ENCODE assay signal across 21 cellular contexts in genomic region chr21:44722701-44723100, GRCh38. TPM values are rescaled to one million over a fixed set of nuclear protein-coding genes. Genes with fewer than 3 reads are reported as not detected.
DNase-seq lines count a peak whose midpoint lies in the region; ATAC-seq and FAIRE-seq lines count a peak whose summit lies in the region.
"Had no signal": no experiment of that assay in that cellular context is flagged by ENCODE, and none has a peak within 500 bp of the region (broad histone marks: within the 10 kb centered on the region; RNA-seq: fewer than 3 reads in every experiment).

No MANE protein-coding gene starts in this region.

- H3K4me1 ChIP-seq in CD4-positive, alpha-beta memory T cell (ENCODE audit: insufficient read depth, low read length) = peaks cover 15% of the 10 kb centered on the region
- peaks cover 28% of the 10 kb centered on the region for H3K4me1 ChIP-seq in HUES48 (ENCODE audit: control insufficient read depth, insufficient read depth, low read length)

- DNase-seq in CD4-positive, alpha-beta memory T cell = no peak
- DNase-seq in natural killer cell treated with Interleukin-12 subunit alpha and Interleukin-12 subunit beta and Interleukin-15 and Interleukin-18, amount 100 ng/mL, for 72 hours (ENCODE audit: low spot score) = peak; percentile 25
- DNase-seq in ureter (ENCODE audit: low spot score) (no peak), RCC 7860 (ENCODE audit: low spot score) (no peak), amniotic stem cell (lab: John Stamatoyannopoulos, UW) (no peak)
- DNase-seq: activated CD4-positive, alpha-beta T cell treated with anti-CD3 and anti-CD28 coated beads, Interleukin-2, amount 50 U/mL, for 48 hours; left ventricle myocardium superior; NCI-H1694; posterior cingulate gyrus; stimulated activated CD4-positive, alpha-beta T cell treated with anti-CD3 and anti-CD28 coated beads, Interleukin-4, amount 100 ng/mL, for 1 hour; T-helper 1 cell had no signal

- H3K4me3 ChIP-seq in CD4-positive, alpha-beta memory T cell (ENCODE audit: low read length in 2 of 2) = no peak overlapping the region
- H3K4me3 ChIP-seq in HUES48 (ENCODE audit: low read depth, low read length) = no peak overlapping the region
- H3K4me3 ChIP-seq: skin epidermis had no signal

- CTCF ChIA-PET in CD4-positive, alpha-beta memory T cell (lab: Charles Lee; ENCODE audit: partially characterized antibody) = interaction anchor here (1.2 to 1.9 kb wide), 2 partner anchors 20 to 212 kb away, joined by 4 to 8 read pairs; no protein-coding TSS in a partner anchor

- H3K36me3 ChIP-seq in CD4-positive, alpha-beta memory T cell (ENCODE audit: insufficient read depth, low read length) = no peaks in the 10 kb centered on the region
- H3K36me3 ChIP-seq in HUES48 (ENCODE audit: control insufficient read depth, insufficient read depth, low read length) = no peaks in the 10 kb centered on the region

- H3K9me3 Mint-ChIP-seq in CD4-positive, alpha-beta memory T cell = peaks cover 0 to 4% (median 0%) of the 10 kb centered on the region in 8 donors
- no peaks in the 10 kb centered on the region for H3K9me3 Mint-ChIP-seq in activated T-helper 17 cell treated with anti-CD3 and anti-CD28 coated beads, Interleukin-2, amount 50 U/mL, for 72 hours
- no peaks in the 10 kb centered on the region for H3K9me3 Mint-ChIP-seq in natural killer cell treated with Interleukin-12 subunit alpha and Interleukin-12 subunit beta and Interleukin-15 and Interleukin-18, amount 100 ng/mL, for 72 hours
- H3K9me3 Mint-ChIP-seq: activated naive CD8-positive, alpha-beta T cell treated with anti-CD3 and anti-CD28 coated beads, Interleukin-2, amount 50 U/mL, for 24 hours had no signal

- H3K4me1 Mint-ChIP-seq in CD4-positive, alpha-beta memory T cell = peaks cover 5 to 15% (median 9%) of the 10 kb centered on the region in 4 donors
- H3K4me1 Mint-ChIP-seq in activated T-helper 17 cell treated with anti-CD3 and anti-CD28 coated beads, Interleukin-2, amount 50 U/mL, for 72 hours = peaks cover 9% of the 10 kb centered on the region
- H3K4me1 Mint-ChIP-seq in natural killer cell treated with Interleukin-12 subunit alpha and Interleukin-12 subunit beta and Interleukin-15 and Interleukin-18, amount 100 ng/mL, for 72 hours (ENCODE audit: low read depth in 2 of 2) = peaks cover 7 to 9% of the 10 kb centered on the region in 2 donors

- POLR2A ChIA-PET in CD4-positive, alpha-beta memory T cell (lab: Charles Lee; ENCODE audit: partially characterized antibody) = interaction anchor here (1.3 to 2.0 kb wide), 3 partner anchors 65 to 175 kb away, joined by 4 to 5 read pairs (median 5); partner anchors contain the start of gene KRTAP12-3

- no peaks in the 10 kb centered on the region for H3K36me3 Mint-ChIP-seq in CD4-positive, alpha-beta memory T cell
- H3K36me3 Mint-ChIP-seq in activated T-helper 17 cell treated with anti-CD3 and anti-CD28 coated beads, Interleukin-2, amount 50 U/mL, for 72 hours (ENCODE audit: low read depth) = no peaks in the 10 kb centered on the region
- no peaks in the 10 kb centered on the region for H3K36me3 Mint-ChIP-seq in natural killer cell treated with Interleukin-12 subunit alpha and Interleukin-12 subunit beta and Interleukin-15 and Interleukin-18, amount 100 ng/mL, for 72 hours

- no peak overlapping the region for H3K9ac ChIP-seq in HUES48 (ENCODE audit: low read depth, low read length)

- no peaks in the 10 kb centered on the region for H3K9me3 ChIP-seq in CD4-positive, alpha-beta memory T cell (ENCODE audit: control insufficient read depth in 1 of 2, low read length in 2 of 2)
- H3K9me3 ChIP-seq in HUES48 (ENCODE audit: control insufficient read depth, insufficient read depth, low read length) = no peaks in the 10 kb centered on the region

- no peak for ATAC-seq in activated T-helper 17 cell treated with anti-CD3 and anti-CD28 coated beads, Interleukin-2, amount 50 U/mL, for 72 hours (replicated peaks)
- no peak for ATAC-seq in natural killer cell treated with Interleukin-12 subunit alpha and Interleukin-12 subunit beta and Interleukin-15 and Interleukin-18, amount 100 ng/mL, for 72 hours
- no peak for ATAC-seq in GM21619 (IDR thresholded peaks at IDR 0.05; ENCODE audit: unreplicated experiment)
- ATAC-seq: left ventricle myocardium superior had no signal

- peaks cover 25% of the 10 kb centered on the region for H3K27me3 ChIP-seq in CD4-positive, alpha-beta memory T cell (ENCODE audit: insufficient read depth, low read length)
- peaks cover 17% of the 10 kb centered on the region for H3K27me3 ChIP-seq in HUES48 (ENCODE audit: control insufficient read depth, insufficient read depth, low read length)

- H3K27me3 Mint-ChIP-seq in CD4-positive, alpha-beta memory T cell = peaks cover 39% of the 10 kb centered on the region in 2 donors
- H3K27me3 Mint-ChIP-seq in activated T-helper 17 cell treated with anti-CD3 and anti-CD28 coated beads, Interleukin-2, amount 50 U/mL, for 72 hours = peaks cover 31% of the 10 kb centered on the region
- H3K27me3 Mint-ChIP-seq in natural killer cell treated with Interleukin-12 subunit alpha and Interleukin-12 subunit beta and Interleukin-15 and Interleukin-18, amount 100 ng/mL, for 72 hours = peaks cover 42 to 53% of the 10 kb centered on the region in 2 donors

- intact Hi-C loops in CD4-positive, alpha-beta memory T cell (cut with micrococcal nuclease) = loop anchor here (1.0 kb wide), 1 partner anchor 11 kb away; the partner anchor contains the start of gene TSPEAR

- no peak overlapping the region for H3K27ac ChIP-seq in CD4-positive, alpha-beta memory T cell (ENCODE audit: low read depth, low read length)
- peak overlapping the region; percentile 20 for H3K27ac ChIP-seq in HUES48 (ENCODE audit: low read depth, low read length)

- H3K4me3 Mint-ChIP-seq in CD4-positive, alpha-beta memory T cell = peak overlapping the region in 6 of 8 donors; percentile 57 to 86 (median 74)
- H3K4me3 Mint-ChIP-seq in activated T-helper 17 cell treated with anti-CD3 and anti-CD28 coated beads, Interleukin-2, amount 50 U/mL, for 72 hours = peak overlapping the region; percentile 41
- H3K4me3 Mint-ChIP-seq in natural killer cell treated with Interleukin-12 subunit alpha and Interleukin-12 subunit beta and Interleukin-15 and Interleukin-18, amount 100 ng/mL, for 72 hours = no peak overlapping the region
- H3K4me3 Mint-ChIP-seq: activated naive CD8-positive, alpha-beta T cell treated with anti-CD3 and anti-CD28 coated beads, Interleukin-2, amount 50 U/mL, for 24 hours had no signal

- FAIRE-seq in RCC 7860 (lab: Jason Lieb, UNC) = no peak
- FAIRE-seq: frontal cortex, G401.6 had no signal

- no peak overlapping the region for H3K27ac Mint-ChIP-seq in CD4-positive, alpha-beta memory T cell
- no peak overlapping the region for H3K27ac Mint-ChIP-seq in activated T-helper 17 cell treated with anti-CD3 and anti-CD28 coated beads, Interleukin-2, amount 50 U/mL, for 72 hours
- H3K27ac Mint-ChIP-seq in natural killer cell treated with Interleukin-12 subunit alpha and Interleukin-12 subunit beta and Interleukin-15 and Interleukin-18, amount 100 ng/mL, for 72 hours = no peak overlapping the region
- H3K27ac Mint-ChIP-seq: activated naive CD8-positive, alpha-beta T cell treated with anti-CD3 and anti-CD28 coated beads, Interleukin-2, amount 50 U/mL, for 24 hours had no signal

RNA-seq across cellular contexts. Expression of gene TSPEAR, which starts 11.3 kb away (rescaled TPM):
- total RNA-seq in CD4-positive, alpha-beta memory T cell = not detected
- under 1 TPM in 1 of 2 donors, not detected in 1; 0.07 TPM for polyA plus RNA-seq in CD4-positive, alpha-beta memory T cell
- under 1 TPM in 1 of 2 donors, not detected in 1; 0.08 TPM for total RNA-seq in activated T-helper 17 cell treated with anti-CD3 and anti-CD28 coated beads, Interleukin-2, amount 50 U/mL, for 72 hours
- total RNA-seq in natural killer cell treated with Interleukin-12 subunit alpha and Interleukin-12 subunit beta and Interleukin-15 and Interleukin-18, amount 100 ng/mL, for 72 hours = not detected
- total RNA-seq in ureter = 0.10 TPM
- total RNA-seq: epithelial cell of proximal tubule, frontal cortex, HT1080 had no signal

RNA-seq across cellular contexts. Expression of gene KRTAP10-12, which starts 25.7 kb away (rescaled TPM):
- total RNA-seq in CD4-positive, alpha-beta memory T cell = not detected
- not detected for polyA plus RNA-seq in CD4-positive, alpha-beta memory T cell
- total RNA-seq in activated T-helper 17 cell treated with anti-CD3 and anti-CD28 coated beads, Interleukin-2, amount 50 U/mL, for 72 hours = not detected
- total RNA-seq in natural killer cell treated with Interleukin-12 subunit alpha and Interleukin-12 subunit beta and Interleukin-15 and Interleukin-18, amount 100 ng/mL, for 72 hours = not detected
- total RNA-seq in ureter = not detected
- total RNA-seq: dermis blood vessel endothelial cell, epithelial cell of proximal tubule, frontal cortex, HT1080, left ventricle myocardium superior had no signal

RNA-seq across cellular contexts. Expression of gene KRTAP12-1, which starts 40.7 kb away (rescaled TPM):
- total RNA-seq in CD4-positive, alpha-beta memory T cell = not detected
- not detected for polyA plus RNA-seq in CD4-positive, alpha-beta memory T cell
- total RNA-seq in activated T-helper 17 cell treated with anti-CD3 and anti-CD28 coated beads, Interleukin-2, amount 50 U/mL, for 72 hours = not detected
- total RNA-seq in natural killer cell treated with Interleukin-12 subunit alpha and Interleukin-12 subunit beta and Interleukin-15 and Interleukin-18, amount 100 ng/mL, for 72 hours = not detected
- total RNA-seq in ureter = not detected
- total RNA-seq: dermis blood vessel endothelial cell, epithelial cell of proximal tubule, frontal cortex, HT1080, left ventricle myocardium superior had no signal

RNA-seq across cellular contexts. Expression of gene KRTAP12-2, which starts 56.0 kb away (rescaled TPM):
- total RNA-seq in CD4-positive, alpha-beta memory T cell = not detected
- polyA plus RNA-seq in CD4-positive, alpha-beta memory T cell = not detected
- not detected for total RNA-seq in activated T-helper 17 cell treated with anti-CD3 and anti-CD28 coated beads, Interleukin-2, amount 50 U/mL, for 72 hours
- not detected for total RNA-seq in natural killer cell treated with Interleukin-12 subunit alpha and Interleukin-12 subunit beta and Interleukin-15 and Interleukin-18, amount 100 ng/mL, for 72 hours
- total RNA-seq in ureter = not detected
- total RNA-seq: dermis blood vessel endothelial cell, epithelial cell of proximal tubule, frontal cortex, HT1080, left ventricle myocardium superior had no signal
